In the genomic region with DNA sequence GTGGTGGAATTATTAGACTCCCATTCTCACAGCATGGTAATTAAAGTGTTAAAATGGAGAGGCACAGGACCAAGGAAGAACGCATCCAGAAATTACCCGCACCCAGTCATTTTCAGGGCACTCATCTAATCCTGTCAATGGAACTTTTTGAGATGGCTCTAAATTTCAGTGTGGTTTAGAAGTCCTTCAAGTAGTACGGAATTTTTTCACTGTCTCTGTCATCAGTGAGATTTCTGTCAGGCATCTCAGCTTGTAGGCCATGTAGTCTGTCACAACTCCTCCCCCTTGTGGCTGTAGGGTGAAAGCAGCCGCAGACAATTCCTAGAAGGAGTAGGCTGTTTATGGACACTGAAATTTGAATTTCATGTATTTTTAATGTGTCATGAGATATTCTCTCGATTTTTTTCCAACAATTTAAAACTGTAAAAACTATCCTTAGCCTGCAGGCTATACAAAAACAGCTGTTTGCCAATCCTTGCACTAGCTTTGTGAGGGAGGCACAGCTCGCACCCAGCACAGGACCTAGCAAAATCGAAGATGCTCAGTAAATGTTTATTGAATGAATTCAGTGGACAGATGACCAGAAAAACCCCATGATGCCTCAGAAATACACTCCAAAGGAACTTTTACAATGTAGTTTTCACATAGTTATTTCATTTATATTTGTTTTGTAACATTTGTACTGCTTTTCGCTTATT, we compare ENCODE assay signal across 8 cellular contexts. TPM values are rescaled to one million over a fixed set of nuclear protein-coding genes. Genes with fewer than 3 reads are reported as not detected.
DNase-seq lines count a peak whose midpoint lies in the region; ATAC-seq, FAIRE-seq and TF ChIP-seq lines count a peak whose summit lies in the region.

No MANE protein-coding gene starts in this region.

- H3K36me3 Mint-ChIP-seq in activated naive CD4-positive, alpha-beta T cell treated with anti-CD3 and anti-CD28 coated beads, Interleukin-2, amount 10 ng/mL, durations not matched to agents 7 days and 5 days = peaks cover 15% of the 10 kb centered on the region

- 36 to 37% methylated on average over 8 of the region's 8 CpGs for WGBS in pancreas, 2 donors

- TF ChIP-seq CTCF in BJ (IDR thresholded peaks at IDR 0.05; ENCODE audit: insufficient read depth, low read depth, low read length) (peak; percentile 93), LNCaP clone FGC (IDR thresholded peaks at IDR 0.05; ENCODE audit: control insufficient read depth, extremely low read depth, insufficient read depth) (peak; percentile 91), pancreas (IDR thresholded peaks at IDR 0.05) (peak; percentile 54 to 75 (median 70)), uterus (IDR thresholded peaks at IDR 0.05) (peak; percentile 64 to 79 (median 70))

- CTCF ChIA-PET in BJ (lab: Yijun Ruan, JAX) = interaction anchor here (0.5 to 2.1 kb wide), 9 partner anchors 10 to 797 kb away, joined by 3 to 11 read pairs (median 3); no protein-coding TSS in a partner anchor
- CTCF ChIA-PET in activated naive CD4-positive, alpha-beta T cell treated with anti-CD3 and anti-CD28 coated beads, Interleukin-2, amount 10 ng/mL, durations not matched to agents 7 days and 5 days (lab: Charles Lee) = interaction anchor here (0.6 to 2.6 kb wide), 8 partner anchors 11 to 259 kb away, joined by 3 to 18 read pairs (median 4); no protein-coding TSS in a partner anchor

- FAIRE-seq in pancreas (lab: Jason Lieb, UNC) = peak; percentile 93

- peaks cover 2% of the 10 kb centered on the region for H3K4me1 Mint-ChIP-seq in activated naive CD4-positive, alpha-beta T cell treated with anti-CD3 and anti-CD28 coated beads, Interleukin-2, amount 10 ng/mL, durations not matched to agents 7 days and 5 days

- H3K9me3 ChIP-seq in pancreas (no peaks in the 10 kb centered on the region), uterus (no peaks in the 10 kb centered on the region)

- no peak overlapping the region for H3K27ac Mint-ChIP-seq in activated naive CD4-positive, alpha-beta T cell treated with anti-CD3 and anti-CD28 coated beads, Interleukin-2, amount 10 ng/mL, durations not matched to agents 7 days and 5 days

- intact Hi-C loops in pancreas (cut with DNase I) (no loop called here), uterus (cut with DNase I; ENCODE audit: low total_unique reads) (no loop called here)

- no peak for TF ChIP-seq POLR2A in uterus (IDR thresholded peaks at IDR 0.05)

- DNase-seq in BJ (ENCODE audit: low read depth) = peak; percentile 19
- peak; percentile 26 for DNase-seq in GM19238 (ENCODE audit: insufficient read length, low spot score)
- DNase-seq in LNCaP clone FGC (ENCODE audit: low read depth) = peak; percentile 59
- DNase-seq in SIG-M5 (lab: John Stamatoyannopoulos, UW) = peak; percentile 29
- peak; percentile 73 for DNase-seq in activated naive CD4-positive, alpha-beta T cell treated with anti-CD3 and anti-CD28 coated beads, Interleukin-2, amount 10 ng/mL, durations not matched to agents 7 days and 5 days
- DNase-seq in globus pallidus (ENCODE audit: low spot score) = peak; percentile 85
- peak in 5 of 6 donors; percentile 38 to 64 (median 52) for DNase-seq in pancreas
- peak; percentile 60 to 68 for DNase-seq in uterus

- H3K27ac ChIP-seq in pancreas (no peak overlapping the region), uterus (peak overlapping the region in 1 of 2 donors; percentile 20)

- no peaks in the 10 kb centered on the region for H3K9me3 Mint-ChIP-seq in activated naive CD4-positive, alpha-beta T cell treated with anti-CD3 and anti-CD28 coated beads, Interleukin-2, amount 10 ng/mL, durations not matched to agents 7 days and 5 days

- H3K27me3 ChIP-seq in BJ (ENCODE audit: control insufficient read depth, insufficient read depth, low read length) (no peaks in the 10 kb centered on the region), pancreas (no peaks in the 10 kb centered on the region), uterus (no peaks in the 10 kb centered on the region)

- H3K36me3 ChIP-seq in BJ (ENCODE audit: control insufficient read depth, insufficient read depth, low read length) = no peaks in the 10 kb centered on the region; the same call in 1 of the 2 replicates
- H3K36me3 ChIP-seq in pancreas = no peaks in the 10 kb centered on the region
- no peaks in the 10 kb centered on the region for H3K36me3 ChIP-seq in uterus

- H3K4me3 Mint-ChIP-seq in activated naive CD4-positive, alpha-beta T cell treated with anti-CD3 and anti-CD28 coated beads, Interleukin-2, amount 10 ng/mL, durations not matched to agents 7 days and 5 days = no peak overlapping the region

- H3K4me3 ChIP-seq in BJ (ENCODE audit: low read depth, low read length) (no peak overlapping the region), LNCaP clone FGC (ENCODE audit: low read depth, low read length) (no peak overlapping the region), pancreas (no peak overlapping the region), uterus (no peak overlapping the region)

- no peaks in the 10 kb centered on the region for H3K27me3 Mint-ChIP-seq in activated naive CD4-positive, alpha-beta T cell treated with anti-CD3 and anti-CD28 coated beads, Interleukin-2, amount 10 ng/mL, durations not matched to agents 7 days and 5 days

- ATAC-seq in pancreas = peak; percentile 76 to 99 (median 94)

- POLR2A ChIA-PET in BJ (lab: Charles Lee) = no interaction called here

- H3K4me1 ChIP-seq in pancreas (no peaks in the 10 kb centered on the region), uterus (no peaks in the 10 kb centered on the region)

RNA-seq across cellular contexts. Expression of gene NUP133, which starts 6.6 kb away (rescaled TPM):
- polyA plus RNA-seq in BJ (2011; rRNA removed) = 20.8 and 28.4 TPM in 2 replicates
- polyA minus RNA-seq in BJ (2011; rRNA and poly(A)+ RNA removed) = 15.3 and 17.3 TPM in 2 replicates
- 10 to 100 TPM; 12.0 to 18.7 (median 15.2) TPM for total RNA-seq in pancreas
- 10 to 100 TPM in 1 of 2 donors, 1 to 10 TPM in 1; 6.3 to 13.7 TPM for polyA plus RNA-seq in pancreas
- total RNA-seq in uterus = 10 to 100 TPM; 25.6 to 58.6 (median 37.1) TPM

RNA-seq across cellular contexts. Expression of gene ABCB10, which starts 43.8 kb away (rescaled TPM):
- 12.7 and 12.8 TPM in 2 replicates for polyA plus RNA-seq in BJ (2011; rRNA removed)
- 9.2 and 12.4 TPM in 2 replicates for polyA minus RNA-seq in BJ (2011; rRNA and poly(A)+ RNA removed)
- total RNA-seq in pancreas = 1 to 10 TPM; 4.9 to 8.6 (median 7.2) TPM
- polyA plus RNA-seq in pancreas = 1 to 10 TPM; 3.8 to 6.5 TPM
- total RNA-seq in uterus = 10 to 100 TPM in 2 of 4 donors, 1 to 10 TPM in 2; 4.7 to 26.8 (median 15.4) TPM

Comparison
In these comparisons a context has a peak if more than half of its experiments do, and no peak if none do; other contexts are left out.
1. DNase-seq: peak in every context shown above with its lines; median percentile 85 in globus pallidus; 73 in activated naive CD4-positive, alpha-beta T cell treated with anti-CD3 and anti-CD28 coated beads, Interleukin-2, amount 10 ng/mL, durations not matched to agents 7 days and 5 days; 64 in uterus; 59 in LNCaP clone FGC; 52 in pancreas; 29 in SIG-M5; 26 in GM19238; 19 in BJ.